Comparison of ENCODE assay signal across 1 cellular context in the genomic region with DNA sequence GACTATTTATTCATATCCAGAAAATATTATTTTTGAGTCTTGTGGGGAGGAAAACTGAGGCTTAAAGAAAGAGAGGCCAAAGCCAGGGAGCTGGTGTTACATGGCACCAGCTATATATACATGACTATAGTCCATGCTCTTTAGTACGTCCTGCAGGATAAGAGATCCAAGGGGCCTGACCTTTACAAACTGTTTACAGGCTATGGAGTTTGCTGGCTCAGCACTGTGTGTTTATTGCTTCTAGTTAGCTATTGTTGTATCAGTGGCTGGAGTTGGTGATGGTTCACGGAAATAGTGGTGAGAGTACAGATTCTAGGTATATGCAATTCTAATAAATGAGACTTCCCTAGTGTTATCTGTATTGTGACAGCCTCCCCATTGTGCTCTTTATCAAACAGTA.
TF ChIP-seq lines count a peak whose summit lies in the region.

No MANE protein-coding gene starts in this region.

TF ChIP-seq in HepG2, 621 proteins besides CTCF, POLR2A, EP300 and RAD21 (continued from another document):
- no peak for TF ChIP-seq ZNF318 (CRISPR knock-in tag; IDR thresholded peaks at IDR 0.05)
- TF ChIP-seq ZIK1 (CRISPR knock-in tag; IDR thresholded peaks at IDR 0.05; ENCODE audit: borderline replicate concordance, low read depth): no peak
- no peak for TF ChIP-seq ARNT2 (CRISPR knock-in tag; IDR thresholded peaks at IDR 0.05; ENCODE audit: low read depth)
